10 cellular contexts compared by ENCODE assay signal in the genomic region with DNA sequence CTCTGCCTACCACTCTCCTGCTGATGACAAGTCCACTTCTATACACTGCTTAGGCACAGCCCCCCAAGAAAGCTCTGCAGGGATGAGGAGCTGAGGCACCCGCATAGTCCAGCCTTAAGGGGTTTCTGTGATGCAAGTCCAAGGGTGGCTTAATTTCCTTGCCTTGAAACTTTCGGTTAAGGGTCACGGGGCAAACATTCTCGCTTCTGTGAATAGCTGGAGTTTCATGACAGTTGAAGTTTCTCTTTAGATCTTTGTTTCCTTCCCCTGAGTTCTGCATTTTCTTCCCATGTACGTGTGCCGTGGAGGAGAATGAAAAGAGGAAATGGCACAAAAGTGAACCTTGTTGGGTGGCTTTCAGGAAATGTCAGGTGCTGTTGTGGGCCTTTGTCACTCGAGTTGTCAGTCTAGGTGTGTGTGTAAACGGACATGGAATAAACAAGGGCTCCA. TPM values are rescaled to one million over a fixed set of nuclear protein-coding genes. Genes with fewer than 3 reads are reported as not detected.
A peak's percentile ranks its signal among the peaks of the same experiment; 100 is the strongest.
DNase-seq lines count a peak whose midpoint lies in the region; ATAC-seq and TF ChIP-seq lines count a peak whose summit lies in the region.
"Had no signal": no experiment of that assay in that cellular context is flagged by ENCODE, and none has a peak within 500 bp of the region (broad histone marks: within the 10 kb centered on the region; RNA-seq: fewer than 3 reads in every experiment).

No MANE protein-coding gene starts in this region.

- no peaks in the 10 kb centered on the region for H3K9me3 ChIP-seq in right atrium auricular region

- H3K27ac ChIP-seq in KMS-11 (peak overlapping the region; percentile 14; the same call in 1 of the 2 replicates), right atrium auricular region (peak overlapping the region in 1 of 2 donors; percentile 13)

- H2AFZ ChIP-seq in KMS-11 (ENCODE audit: low read depth) = no peak overlapping the region

- DNase-seq in left lobe of liver (ENCODE audit: low spot score) (no peak), right atrium auricular region (ENCODE audit: low spot score) (no peak), NCI-H1417 treated with DMSO at 0.1 percent for 48 hours (lab: John Stamatoyannopoulos, UW) (no peak), AG08396 (ENCODE audit: low spot score) (no peak), NCI-H2029 treated with DMSO at 0.1 percent for 48 hours (lab: John Stamatoyannopoulos, UW) (no peak)
- DNase-seq: IMR-90 had no signal

- H3K4me1 ChIP-seq in KMS-11 (ENCODE audit: low read depth, poor library complexity, severe bottlenecking) (peaks cover 17% of the 10 kb centered on the region), right atrium auricular region (no peaks in the 10 kb centered on the region)

- no peaks in the 10 kb centered on the region for H3K36me3 ChIP-seq in KMS-11 (ENCODE audit: insufficient read depth)
- no peaks in the 10 kb centered on the region for H3K36me3 ChIP-seq in right atrium auricular region

- H3K4me3 ChIP-seq in KMS-11 (IDR thresholded peaks at IDR 0.05; ENCODE audit: insufficient read depth, low read depth, low read length) = no peak overlapping the region
- H3K4me3 ChIP-seq in right atrium auricular region = no peak overlapping the region
- H3K4me3 ChIP-seq: skin epidermis had no signal

- H3K4me2 ChIP-seq in KMS-11 = peak overlapping the region; percentile 52

- TF ChIP-seq CTCF in KMS-11 (conservative IDR thresholded peaks at IDR 0.05; ENCODE audit: low read depth, low read length) = no peak
- TF ChIP-seq CTCF in right atrium auricular region (IDR thresholded peaks at IDR 0.05) = no peak

- peak; percentile 82 for ATAC-seq in GM18502 (IDR thresholded peaks at IDR 0.05; ENCODE audit: poor library complexity, unreplicated experiment)
- peak; percentile 76 for ATAC-seq in GM21529 (IDR thresholded peaks at IDR 0.05; ENCODE audit: unreplicated experiment)
- ATAC-seq in left lobe of liver = peak; percentile 19

- H3K9ac ChIP-seq in KMS-11 = no peak overlapping the region

- H3K27me3 ChIP-seq in KMS-11 (ENCODE audit: insufficient read depth, low read depth) (no peaks in the 10 kb centered on the region), right atrium auricular region (no peaks in the 10 kb centered on the region)

- no peaks in the 10 kb centered on the region for H4K20me1 ChIP-seq in KMS-11 (ENCODE audit: insufficient read depth)

- no peaks in the 10 kb centered on the region for H3K79me2 ChIP-seq in KMS-11 (ENCODE audit: insufficient read depth, low read depth)

RNA-seq across cellular contexts. Expression of gene GPR160, which starts 7.0 kb away (rescaled TPM):
- total RNA-seq in left lobe of liver (0.96 TPM), right atrium auricular region (under 1 TPM; 0.75 to 0.96 TPM)

Comparison
In these comparisons a context has a peak if more than half of its experiments do, and no peak if none do; other contexts are left out.
1. ATAC-seq: peak in every context shown above with its lines; median percentile 82 in GM18502; 76 in GM21529; 19 in left lobe of liver.